ENCODE assay signal across 8 cellular contexts in genomic region chr15:98853161-98853560, GRCh38.
DNase-seq lines count a peak whose midpoint lies in the region; ATAC-seq and TF ChIP-seq lines count a peak whose summit lies in the region.

No MANE protein-coding gene starts in this region.

- intact Hi-C loops in PC-9 (cut with micrococcal nuclease; ENCODE audit: unreplicated experiment) = loop anchor here (1.0 kb wide), 3 partner anchors 51 to 205 kb away; partner anchors contain the start of gene IGF1R
- intact Hi-C loops in activated T-helper 2 cell treated with anti-CD3 and anti-CD28 coated beads, Interferon-gamma antibody, Interleukin-2, Interleukin-4, amounts not matched to agents 10 μg/mL and 5 μg/mL and 100 μg/mL, durations not matched to agents 14 hours and 24 hours and 36 hours (cut with micrococcal nuclease) = loop anchor here (1.0 kb wide), 1 partner anchor 205 kb away; the partner anchor contains the start of gene IGF1R

- peak; percentile 22; the same call in 1 of the 2 replicates for TF ChIP-seq CTCF in PC-9 (conservative IDR thresholded peaks at IDR 0.05)

- peak overlapping the region; percentile 91 for H3K4me2 ChIP-seq in PC-9

- H3K27ac Mint-ChIP-seq in activated T-helper 2 cell treated with anti-CD3 and anti-CD28 coated beads, Interferon-gamma antibody, Interleukin-2, Interleukin-4, amounts not matched to agents 10 μg/mL and 5 μg/mL and 100 μg/mL, durations not matched to agents 14 hours and 24 hours and 36 hours = peak overlapping the region; percentile 93
- H3K27ac Mint-ChIP-seq in naive thymus-derived CD8-positive, alpha-beta T cell = peak overlapping the region; percentile 72 to 95 (median 90)

- peak overlapping the region; percentile 55 for H3K27ac ChIP-seq in PC-9

- no peaks in the 10 kb centered on the region for H3K9me2 ChIP-seq in PC-9 (ENCODE audit: insufficient read depth)

- H3K9me3 ChIP-seq in PC-9 (ENCODE audit: insufficient read depth, low read depth) = no peaks in the 10 kb centered on the region

- BruUV-seq in PC-9 (replicated peaks; lab: Mats Ljungman, UMichigan) = no TSS peak

- H2AFZ ChIP-seq in PC-9 = peak overlapping the region; percentile 68; the same call in 1 of the 2 replicates

- H3K36me3 Mint-ChIP-seq in activated T-helper 2 cell treated with anti-CD3 and anti-CD28 coated beads, Interferon-gamma antibody, Interleukin-2, Interleukin-4, amounts not matched to agents 10 μg/mL and 5 μg/mL and 100 μg/mL, durations not matched to agents 14 hours and 24 hours and 36 hours (ENCODE audit: low read depth) = no peaks in the 10 kb centered on the region
- no peaks in the 10 kb centered on the region for H3K36me3 Mint-ChIP-seq in naive thymus-derived CD8-positive, alpha-beta T cell

- H3K4me3 ChIP-seq in PC-9 = peak overlapping the region; percentile 59

- in situ Hi-C loops in KBM-7 (cut with MboI; ENCODE audit: low pct_unique_long_range_greater_than_20kb, low sequenced_read_pairs) = no loop called here

- H3K27me3 Mint-ChIP-seq in activated T-helper 2 cell treated with anti-CD3 and anti-CD28 coated beads, Interferon-gamma antibody, Interleukin-2, Interleukin-4, amounts not matched to agents 10 μg/mL and 5 μg/mL and 100 μg/mL, durations not matched to agents 14 hours and 24 hours and 36 hours (ENCODE audit: low read depth) = no peaks in the 10 kb centered on the region
- no peaks in the 10 kb centered on the region for H3K27me3 Mint-ChIP-seq in naive thymus-derived CD8-positive, alpha-beta T cell

- H3K27me3 ChIP-seq in PC-9 (ENCODE audit: insufficient read depth, low read depth) = no peaks in the 10 kb centered on the region

- ATAC-seq in GM19351 (IDR thresholded peaks at IDR 0.05; ENCODE audit: unreplicated experiment) = peak; percentile 36
- ATAC-seq in naive thymus-derived CD8-positive, alpha-beta T cell = peak; percentile 34 to 44
- ATAC-seq in stimulated activated naive CD8-positive, alpha-beta T cell treated with anti-CD3 and anti-CD28 coated beads, Interleukin-15, Interleukin-2, amounts not matched to agents 100 U/mL and 50 U/mL, for 24 hours = peak; percentile 25

- POLR2A ChIA-PET in PC-9 (lab: Charles Lee; ENCODE audit: unreplicated experiment) = no interaction called here
- POLR2A ChIA-PET in naive thymus-derived CD8-positive, alpha-beta T cell (lab: Charles Lee) = interaction anchor here (0.6 kb wide), 1 partner anchor 205 kb away, joined by 3 read pairs; no protein-coding TSS in a partner anchor

- H3K4me3 Mint-ChIP-seq in activated T-helper 2 cell treated with anti-CD3 and anti-CD28 coated beads, Interferon-gamma antibody, Interleukin-2, Interleukin-4, amounts not matched to agents 10 μg/mL and 5 μg/mL and 100 μg/mL, durations not matched to agents 14 hours and 24 hours and 36 hours (ENCODE audit: low read depth) = peak overlapping the region; percentile 93
- H3K4me3 Mint-ChIP-seq in naive thymus-derived CD8-positive, alpha-beta T cell = peak overlapping the region; percentile 87 to 98 (median 94)

- H4K20me1 ChIP-seq in PC-9 (ENCODE audit: insufficient read depth) = no peaks in the 10 kb centered on the region

- CTCF ChIA-PET in PC-9 (lab: Charles Lee) = no interaction called here

- H3K79me2 ChIP-seq in PC-9 (ENCODE audit: low read depth) = peaks cover 53% of the 10 kb centered on the region

- no peaks in the 10 kb centered on the region for H3K9me3 Mint-ChIP-seq in activated T-helper 2 cell treated with anti-CD3 and anti-CD28 coated beads, Interferon-gamma antibody, Interleukin-2, Interleukin-4, amounts not matched to agents 10 μg/mL and 5 μg/mL and 100 μg/mL, durations not matched to agents 14 hours and 24 hours and 36 hours
- H3K9me3 Mint-ChIP-seq in naive thymus-derived CD8-positive, alpha-beta T cell = no peaks in the 10 kb centered on the region

- no peaks in the 10 kb centered on the region for H3K36me3 ChIP-seq in PC-9 (ENCODE audit: low read depth)

- peaks cover 71% of the 10 kb centered on the region for H3K4me1 ChIP-seq in PC-9 (replicated peaks; ENCODE audit: insufficient read depth)

- DNase-seq in AG08396 (ENCODE audit: low spot score) (peak; percentile 80), KBM-7 (peak; percentile 90), PC-9 (peak; percentile 84 to 90), fibroblast of peridontal ligament (ENCODE audit: extremely low read depth) (peak; percentile 94)
- DNase-seq in activated T-helper 2 cell treated with anti-CD3 and anti-CD28 coated beads, Interferon-gamma antibody, Interleukin-2, Interleukin-4, amounts not matched to agents 10 μg/mL and 5 μg/mL and 100 μg/mL, durations not matched to agents 14 hours and 24 hours and 36 hours (ENCODE audit: low spot score) = peak; percentile 75
- DNase-seq in naive thymus-derived CD8-positive, alpha-beta T cell = peak; percentile 26 to 69 (median 54)
- peak; percentile 74 for DNase-seq in stimulated activated naive CD8-positive, alpha-beta T cell treated with anti-CD3 and anti-CD28 coated beads, Interleukin-15, Interleukin-2, amounts not matched to agents 100 U/mL and 50 U/mL, for 24 hours

- H3F3A ChIP-seq in PC-9 (ENCODE audit: insufficient read depth, low read depth) = peaks cover 43% of the 10 kb centered on the region

- H3K4me1 Mint-ChIP-seq in activated T-helper 2 cell treated with anti-CD3 and anti-CD28 coated beads, Interferon-gamma antibody, Interleukin-2, Interleukin-4, amounts not matched to agents 10 μg/mL and 5 μg/mL and 100 μg/mL, durations not matched to agents 14 hours and 24 hours and 36 hours (ENCODE audit: low read depth) = peaks cover 37% of the 10 kb centered on the region
- H3K4me1 Mint-ChIP-seq in naive thymus-derived CD8-positive, alpha-beta T cell = peaks cover 25 to 61% (median 55%) of the 10 kb centered on the region in 4 donors

Comparison
In these comparisons a context has a peak if more than half of its experiments do, and no peak if none do; other contexts are left out.
1. Peak in every context shown above with its lines: DNase-seq, ATAC-seq, H3K4me3 ChIP-seq and H3K27ac ChIP-seq.